1 cellular context compared by ENCODE assay signal in genomic region chr1:23417570-23417969, GRCh38.
A peak's percentile ranks its signal among the peaks of the same experiment; 100 is the strongest.
TF ChIP-seq lines count a peak whose summit lies in the region.

No MANE protein-coding gene starts in this region.

TF ChIP-seq in HepG2, 621 proteins besides CTCF, POLR2A, EP300 and RAD21:
- TF ChIP-seq ZNF646 (CRISPR knock-in tag; IDR thresholded peaks at IDR 0.05) (peak; percentile 89), SOX6 (IDR thresholded peaks at IDR 0.05) (no peak), SOX6 (CRISPR knock-in tag; IDR thresholded peaks at IDR 0.05) (peak; percentile 15; the same call in 1 of the 2 replicates), SKIL (CRISPR knock-in tag; IDR thresholded peaks at IDR 0.05; ENCODE audit: borderline replicate concordance) (no peak), FOXA3 (CRISPR knock-in tag; IDR thresholded peaks at IDR 0.05) (peak; percentile 45), ZSCAN31 (CRISPR knock-in tag; IDR thresholded peaks at IDR 0.05; ENCODE audit: low read depth) (0 out of 2 replicates have a peak, but pooled peaks have one; percentile 20), ARID5B (CRISPR knock-in tag; IDR thresholded peaks at IDR 0.05) (0 out of 2 replicates have a peak, but pooled peaks have one; percentile 7), TEAD3 (CRISPR knock-in tag; optimal IDR thresholded peaks at IDR 0.05; ENCODE audit: borderline replicate concordance) (peak; percentile 6), SALL1 (CRISPR knock-in tag; IDR thresholded peaks at IDR 0.05) (peak; percentile 24; the same call in 1 of the 2 replicates), SRY (CRISPR knock-in tag; IDR thresholded peaks at IDR 0.05) (no peak), CREB1 (IDR thresholded peaks at IDR 0.05) (no peak), CREB1 (CRISPR knock-in tag; IDR thresholded peaks at IDR 0.05) (0 out of 2 replicates have a peak, but pooled peaks have one; percentile 22), ZNF501 (CRISPR knock-in tag; IDR thresholded peaks at IDR 0.05) (no peak), FUBP1 (CRISPR knock-in tag; IDR thresholded peaks at IDR 0.05; ENCODE audit: borderline replicate concordance) (0 out of 2 replicates have a peak, but pooled peaks have one; percentile 49), CBFB (CRISPR knock-in tag; IDR thresholded peaks at IDR 0.05) (no peak)
